In genomic region chr21:35298757-35299156, GRCh38 we compare ENCODE assay signal across 14 cellular contexts.
"Had no signal": no experiment of that assay in that cellular context is flagged by ENCODE, and none has a peak within 500 bp of the region (broad histone marks: within the 10 kb centered on the region; RNA-seq: fewer than 3 reads in every experiment).

No MANE protein-coding gene starts in this region.

- DNase-seq: activated CD4-positive, alpha-beta memory T cell treated with anti-CD3 and anti-CD28 coated beads, Interleukin-2, amount 10 ng/mL, durations not matched to agents 7 days and 5 days; activated effector memory CD4-positive, alpha-beta T cell treated with anti-CD3 and anti-CD28 coated beads, Interleukin-2, amount 50 U/mL, for 16 hours; activated naive CD4-positive, alpha-beta T cell treated with anti-CD3 and anti-CD28 coated beads, Interleukin-2, amount 10 ng/mL, durations not matched to agents 7 days and 5 days; activated T-cell treated with anti-CD3 and anti-CD28 coated beads, Interleukin-2, amount 50 U/mL, for 72 hours; amygdala; cerebellar nuclear complex; endodermal cell; kidney; mammary epithelial cell; natural killer cell; stimulated activated CD4-positive, alpha-beta T cell treated with anti-CD3 and anti-CD28 coated beads, Interleukin-4, amount 100 ng/mL, for 24 hours; stimulated activated naive CD8-positive, alpha-beta T cell treated with anti-CD3 and anti-CD28 coated beads, Interleukin-15, Interleukin-2, amounts not matched to agents 100 U/mL and 50 U/mL, for 24 hours; substantia nigra; thyroid gland had no signal
